In the genomic region with DNA sequence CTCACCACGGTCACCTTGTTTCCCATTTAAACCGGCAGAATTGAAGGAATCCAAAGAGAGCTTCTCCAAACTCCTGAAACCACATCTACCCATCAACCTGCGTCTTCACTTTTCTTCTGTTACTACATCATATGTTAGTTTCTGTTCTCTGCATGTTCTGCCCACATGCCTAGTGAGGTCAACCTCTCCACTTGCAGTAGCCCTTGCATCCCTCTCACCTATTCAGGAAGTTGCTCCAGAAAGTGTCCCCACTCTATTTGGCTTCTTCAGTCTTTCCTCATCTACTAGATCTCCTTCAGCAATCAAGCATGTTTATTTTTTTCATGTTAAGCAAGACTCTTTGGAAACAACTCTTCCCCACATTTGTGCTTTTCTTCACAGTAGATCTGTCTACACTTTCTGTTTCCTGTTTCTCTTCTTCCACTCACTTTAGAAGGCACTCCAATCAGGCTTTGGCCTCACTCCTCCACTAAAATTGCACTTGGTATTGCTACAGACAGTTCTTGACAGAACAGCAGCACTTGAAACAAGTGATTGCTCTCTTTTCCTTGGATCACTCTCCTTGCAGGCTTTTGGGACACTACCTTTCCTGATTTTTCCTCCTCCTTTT, we compare ENCODE assay signal across 23 cellular contexts. TPM values are rescaled to one million over a fixed set of nuclear protein-coding genes. Genes with fewer than 3 reads are reported as not detected.
"Had no signal": no experiment of that assay in that cellular context is flagged by ENCODE, and none has a peak within 500 bp of the region (broad histone marks: within the 10 kb centered on the region; RNA-seq: fewer than 3 reads in every experiment).

No MANE protein-coding gene starts in this region.

- DNase-seq: activated B cell treated with CpG ODN at 0.5 μM for 24 hours; activated CD4-positive, alpha-beta T cell treated with anti-CD3 and anti-CD28 coated beads for 48 hours; activated CD4-positive, alpha-beta T cell treated with anti-CD3 and anti-CD28 coated beads, Interleukin-2, amount 50 U/mL, for 1 hour; activated CD4-positive, alpha-beta T cell treated with anti-CD3 and anti-CD28 coated beads, Interleukin-2, amount 50 U/mL, for 48 hours; activated CD8-positive, alpha-beta memory T cell treated with anti-CD3 and anti-CD28 coated beads for 24 hours; activated CD8-positive, alpha-beta T cell treated with anti-CD3 and anti-CD28 coated beads for 36 hours; activated effector memory CD4-positive, alpha-beta T cell treated with Interleukin-2 at 50 U/mL for 16 hours; activated gamma-delta T cell treated with Interleukin-2 at 50 U/mL for 16 hours; activated naive CD4-positive, alpha-beta T cell treated with anti-CD3 and anti-CD28 coated beads, Interleukin-2, amount 50 U/mL, for 16 hours; activated naive CD4-positive, alpha-beta T cell treated with Interleukin-2 at 50 U/mL for 16 hours; activated T-cell treated with anti-CD3 and anti-CD28 coated beads, Interleukin-2, amount 50 U/mL, for 4 hours; amniotic stem cell; anterior cingulate cortex; brain microvascular endothelial cell; dorsolateral prefrontal cortex; effector memory CD4-positive, alpha-beta T cell; endodermal cell; foreskin fibroblast; glutamatergic neuron; heart left ventricle; T1000; WERI-Rb-1 had no signal

- H3K27me3 ChIP-seq: brain microvascular endothelial cell, heart left ventricle had no signal

- H3K4me3 ChIP-seq: coronary artery, dorsolateral prefrontal cortex, heart left ventricle had no signal

- H3K27ac ChIP-seq: brain microvascular endothelial cell, coronary artery, dorsolateral prefrontal cortex, heart left ventricle, WERI-Rb-1 had no signal

- H3K36me3 ChIP-seq: brain microvascular endothelial cell, WERI-Rb-1 had no signal

RNA-seq across cellular contexts. Expression of a gene that starts 7.5 kb away (rescaled TPM):
- total RNA-seq: endodermal cell had no signal

RNA-seq across cellular contexts. Expression of a gene that starts 22.9 kb away (rescaled TPM):
- total RNA-seq: endodermal cell had no signal
